9 cellular contexts compared by ENCODE assay signal in genomic region chr3:51940648-51941421, GRCh38. TPM values are rescaled to one million over a fixed set of nuclear protein-coding genes. Genes with fewer than 3 reads are reported as not detected.
DNase-seq lines count a peak whose midpoint lies in the region; ATAC-seq lines count a peak whose summit lies in the region.
"Had no signal": no experiment of that assay in that cellular context is flagged by ENCODE, and none has a peak within 500 bp of the region (broad histone marks: within the 10 kb centered on the region; RNA-seq: fewer than 3 reads in every experiment).

No MANE protein-coding gene starts in this region.

- no peaks in the 10 kb centered on the region for H3K27me3 Mint-ChIP-seq in activated CD8-positive, alpha-beta T cell treated with anti-CD3 and anti-CD28 coated beads, Interleukin-2, amount 10 ng/mL, durations not matched to agents 7 days and 5 days (ENCODE audit: low read depth)
- H3K27me3 Mint-ChIP-seq in stimulated activated naive B cell treated with anti-CD40 and anti-IgM and Interleukin-4, amounts not matched to agents 10 μg/mL and 1 μg/mL and 100 μg/mL, for 72 hours, result no peaks in the 10 kb centered on the region

- H3K4me3 Mint-ChIP-seq in activated CD8-positive, alpha-beta T cell treated with anti-CD3 and anti-CD28 coated beads, Interleukin-2, amount 10 ng/mL, durations not matched to agents 7 days and 5 days, result peak overlapping the region; percentile 81
- H3K4me3 Mint-ChIP-seq in stimulated activated naive B cell treated with anti-CD40 and anti-IgM and Interleukin-4, amounts not matched to agents 10 μg/mL and 1 μg/mL and 100 μg/mL, for 72 hours, result peak overlapping the region; percentile 76 to 81

- no peaks in the 10 kb centered on the region for H3K9me3 ChIP-seq in HAP-1
- H3K9me3 ChIP-seq in iPS-15b (ENCODE audit: control insufficient read depth, insufficient read depth, low read length), result no peaks in the 10 kb centered on the region

- ATAC-seq in activated CD8-positive, alpha-beta T cell treated with anti-CD3 and anti-CD28 coated beads, Interleukin-2, amount 10 ng/mL, durations not matched to agents 7 days and 5 days, result no peak
- ATAC-seq in stimulated activated naive B cell treated with anti-CD40 and anti-IgM and Interleukin-4, amounts not matched to agents 10 μg/mL and 1 μg/mL and 100 μg/mL, for 72 hours (replicated peaks), result no peak

- peaks cover 24% of the 10 kb centered on the region for H3K36me3 Mint-ChIP-seq in activated CD8-positive, alpha-beta T cell treated with anti-CD3 and anti-CD28 coated beads, Interleukin-2, amount 10 ng/mL, durations not matched to agents 7 days and 5 days (ENCODE audit: low read depth)
- peaks cover 47 to 66% of the 10 kb centered on the region in 2 donors for H3K36me3 Mint-ChIP-seq in stimulated activated naive B cell treated with anti-CD40 and anti-IgM and Interleukin-4, amounts not matched to agents 10 μg/mL and 1 μg/mL and 100 μg/mL, for 72 hours

- POLR2A ChIA-PET in activated CD8-positive, alpha-beta T cell treated with anti-CD3 and anti-CD28 coated beads, Interleukin-2, amount 10 ng/mL, durations not matched to agents 7 days and 5 days (lab: Charles Lee), result interaction anchor here (0.8 to 1.0 kb wide), 4 partner anchors 33 to 307 kb away, joined by 3 read pairs; partner anchors contain the start of genes ABHD14A and ABHD14B

- H3K9me3 Mint-ChIP-seq in activated CD8-positive, alpha-beta T cell treated with anti-CD3 and anti-CD28 coated beads, Interleukin-2, amount 10 ng/mL, durations not matched to agents 7 days and 5 days (ENCODE audit: insufficient read depth), result no peaks in the 10 kb centered on the region
- no peaks in the 10 kb centered on the region for H3K9me3 Mint-ChIP-seq in stimulated activated naive B cell treated with anti-CD40 and anti-IgM and Interleukin-4, amounts not matched to agents 10 μg/mL and 1 μg/mL and 100 μg/mL, for 72 hours

- H3K4me3 ChIP-seq in HAP-1, result peak overlapping the region; percentile 86
- peak overlapping the region; percentile 89 for H3K4me3 ChIP-seq in iPS-15b (ENCODE audit: low read depth, low read length)

- DNase-seq in HAP-1 (ENCODE audit: low spot score in 2 of 2) (peak in 1 of 2 experiments; percentile 8), retina (no peak), NCI-H82 treated with DMSO at 0.1 percent for 48 hours (lab: John Stamatoyannopoulos, UW; ENCODE audit: unreplicated experiment) (no peak), NCI-H187 treated with DMSO at 0.1 percent for 48 hours (lab: John Stamatoyannopoulos, UW) (no peak), NCI-H1930 (lab: John Stamatoyannopoulos, UW) (no peak)
- DNase-seq in activated CD8-positive, alpha-beta T cell treated with anti-CD3 and anti-CD28 coated beads, Interleukin-2, amount 10 ng/mL, durations not matched to agents 7 days and 5 days, result no peak
- no peak for DNase-seq in stimulated activated naive B cell treated with anti-CD40 and anti-IgM and Interleukin-4, amounts not matched to agents 10 μg/mL and 1 μg/mL and 100 μg/mL, for 72 hours

- H3K4me1 Mint-ChIP-seq in activated CD8-positive, alpha-beta T cell treated with anti-CD3 and anti-CD28 coated beads, Interleukin-2, amount 10 ng/mL, durations not matched to agents 7 days and 5 days (ENCODE audit: low read depth), result peaks cover 54% of the 10 kb centered on the region
- peaks cover 32 to 63% of the 10 kb centered on the region in 2 donors for H3K4me1 Mint-ChIP-seq in stimulated activated naive B cell treated with anti-CD40 and anti-IgM and Interleukin-4, amounts not matched to agents 10 μg/mL and 1 μg/mL and 100 μg/mL, for 72 hours

- peaks cover 32% of the 10 kb centered on the region for H3K36me3 ChIP-seq in HAP-1 (replicated peaks)
- H3K36me3 ChIP-seq in iPS-15b (ENCODE audit: control insufficient read depth, insufficient read depth, low read length), result peaks cover 24% of the 10 kb centered on the region

- H3K27ac Mint-ChIP-seq in activated CD8-positive, alpha-beta T cell treated with anti-CD3 and anti-CD28 coated beads, Interleukin-2, amount 10 ng/mL, durations not matched to agents 7 days and 5 days, result peak overlapping the region; percentile 61
- peak overlapping the region; percentile 65 for H3K27ac Mint-ChIP-seq in stimulated activated naive B cell treated with anti-CD40 and anti-IgM and Interleukin-4, amounts not matched to agents 10 μg/mL and 1 μg/mL and 100 μg/mL, for 72 hours

- CTCF ChIA-PET in activated CD8-positive, alpha-beta T cell treated with anti-CD3 and anti-CD28 coated beads, Interleukin-2, amount 10 ng/mL, durations not matched to agents 7 days and 5 days (lab: Charles Lee), result interaction anchor here (0.6 to 5.5 kb wide), 18 partner anchors 8 to 438 kb away, joined by 3 to 54 read pairs (median 4); partner anchors contain the start of genes ABHD14A, ABHD14B, ACY1 and DUSP7

- no peaks in the 10 kb centered on the region for H3K27me3 ChIP-seq in HAP-1 (ENCODE audit: low read depth)
- H3K27me3 ChIP-seq in iPS-15b (ENCODE audit: control insufficient read depth, insufficient read depth, low read length), result peaks cover 2% of the 10 kb centered on the region

- H3K9ac ChIP-seq in iPS-15b (ENCODE audit: low read depth, low read length), result peak overlapping the region; percentile 83

- H3K4me1 ChIP-seq in HAP-1 (peaks cover 10% of the 10 kb centered on the region), iPS-15b (ENCODE audit: control insufficient read depth, insufficient read depth, low read length) (peaks cover 7% of the 10 kb centered on the region)

- in situ Hi-C loops in HAP-1 (cut with MboI; ENCODE audit: low sequenced_read_pairs), result no loop called here

RNA-seq across cellular contexts. Expression of gene RRP9, which starts 0.9 kb away (rescaled TPM):
- 10 to 100 TPM; 29.2 to 29.6 TPM for total RNA-seq in activated CD8-positive, alpha-beta T cell treated with anti-CD3 and anti-CD28 coated beads, Interleukin-2, amount 10 ng/mL, durations not matched to agents 7 days and 5 days

RNA-seq across cellular contexts. Expression of gene PARP3, which starts 1.3 kb away (rescaled TPM):
- total RNA-seq in activated CD8-positive, alpha-beta T cell treated with anti-CD3 and anti-CD28 coated beads, Interleukin-2, amount 10 ng/mL, durations not matched to agents 7 days and 5 days, result 10 to 100 TPM; 18.8 to 20.4 TPM

RNA-seq across cellular contexts. Expression of gene GPR62, which starts 14.3 kb away (rescaled TPM):
- total RNA-seq in activated CD8-positive, alpha-beta T cell treated with anti-CD3 and anti-CD28 coated beads, Interleukin-2, amount 10 ng/mL, durations not matched to agents 7 days and 5 days, result not detected
- total RNA-seq: SK-MEL-5 had no signal

RNA-seq across cellular contexts. Expression of gene PCBP4, which starts 26.4 kb away (rescaled TPM):
- total RNA-seq in activated CD8-positive, alpha-beta T cell treated with anti-CD3 and anti-CD28 coated beads, Interleukin-2, amount 10 ng/mL, durations not matched to agents 7 days and 5 days, result 10 to 100 TPM; 12.7 to 16.1 TPM

RNA-seq across cellular contexts. Expression of gene ABHD14B, which starts 33.0 kb away (rescaled TPM):
- 10 to 100 TPM; 31.4 to 38.0 TPM for total RNA-seq in activated CD8-positive, alpha-beta T cell treated with anti-CD3 and anti-CD28 coated beads, Interleukin-2, amount 10 ng/mL, durations not matched to agents 7 days and 5 days
